ENCODE assay signal across 17 cellular contexts in genomic region chr13:97296740-97297139, GRCh38.
DNase-seq lines count a peak whose midpoint lies in the region; ATAC-seq, FAIRE-seq and TF ChIP-seq lines count a peak whose summit lies in the region.
"Had no signal": no experiment of that assay in that cellular context is flagged by ENCODE, and none has a peak within 500 bp of the region (broad histone marks: within the 10 kb centered on the region; RNA-seq: fewer than 3 reads in every experiment).

No MANE protein-coding gene starts in this region.

- H3K27me3 ChIP-seq in PC-3 (ENCODE audit: low read length) (no peaks in the 10 kb centered on the region), endothelial cell of umbilical vein (ENCODE audit: control insufficient read depth in 2 of 2, insufficient read depth in 2 of 2, low read length in 2 of 2) (no peaks in the 10 kb centered on the region), right lobe of liver (no peaks in the 10 kb centered on the region), small intestine (ENCODE audit: control insufficient read depth in 2 of 2, insufficient read depth in 2 of 2, low read length in 2 of 2) (no peaks in the 10 kb centered on the region)
- H3K27me3 ChIP-seq: BE2C, MG63 had no signal

- peak overlapping the region; percentile 96 for H3K27ac ChIP-seq in PC-3 (ENCODE audit: low read length)
- peak overlapping the region; percentile 98 for H3K27ac ChIP-seq in endothelial cell of umbilical vein (ENCODE audit: insufficient read depth, low read depth, low read length)
- peak overlapping the region in 1 of 3 donors; percentile 43 for H3K27ac ChIP-seq in right lobe of liver
- H3K27ac ChIP-seq in small intestine (ENCODE audit: low read depth in 1 of 2, low read length in 1 of 2): no peak overlapping the region
- H3K27ac ChIP-seq: KMS-11 had no signal

- H3K79me2 ChIP-seq in PC-3 (ENCODE audit: low read length) (peaks cover 6% of the 10 kb centered on the region; the same call in 1 of the 2 replicates), endothelial cell of umbilical vein (ENCODE audit: control insufficient read depth, insufficient read depth, low read length) (peaks cover 53% of the 10 kb centered on the region)

- ATAC-seq in PC-3: no peak
- ATAC-seq in right lobe of liver: peak; percentile 56 to 78 (median 66)
- ATAC-seq in HG03520 (IDR thresholded peaks at IDR 0.05; ENCODE audit: unreplicated experiment): no peak

- no peak for TF ChIP-seq CTCF in PC-3 (conservative IDR thresholded peaks at IDR 0.05; ENCODE audit: low read depth, low read length)
- no peak for TF ChIP-seq CTCF in endothelial cell of umbilical vein (IDR thresholded peaks at IDR 0.05; ENCODE audit: extremely low read depth in 1 of 2, insufficient read depth in 1 of 2, low read depth in 1 of 2, low read length in 2 of 2)
- no peak for TF ChIP-seq CTCF in right lobe of liver (IDR thresholded peaks at IDR 0.05)

- no TSS peak for BruUV-seq in PC-3 (replicated peaks; lab: Mats Ljungman, UMichigan)
- BruUV-seq in endothelial cell of umbilical vein (replicated peaks; lab: Mats Ljungman, UMichigan): no TSS peak

- CTCF ChIA-PET in PC-3 (lab: Charles Lee): no interaction called here
- CTCF ChIA-PET in endothelial cell of umbilical vein (lab: Charles Lee): interaction anchor here (1.1 to 1.9 kb wide), 9 partner anchors 15 to 84 kb away, joined by 3 to 8 read pairs (median 5); partner anchors contain the start of gene MBNL2

- H3F3A ChIP-seq in PC-3 (ENCODE audit: low read length, unreplicated experiment): peaks cover 14% of the 10 kb centered on the region

- no peak for FAIRE-seq in endothelial cell of umbilical vein (lab: Jason Lieb, UNC)
- no peak for FAIRE-seq in small intestine (lab: Jason Lieb, UNC)
- FAIRE-seq: GM18507 had no signal

- H3K9me2 ChIP-seq in PC-3 (replicated peaks; ENCODE audit: low read length): no peaks in the 10 kb centered on the region

- H3K4me2 ChIP-seq in PC-3 (ENCODE audit: low read length) (peak overlapping the region; percentile 66), endothelial cell of umbilical vein (ENCODE audit: insufficient read depth, low read length) (peak overlapping the region; percentile 89)
- H3K4me2 ChIP-seq: KMS-11 had no signal

- H4K20me1 ChIP-seq in PC-3 (ENCODE audit: low read length) (no peaks in the 10 kb centered on the region), endothelial cell of umbilical vein (replicated peaks; ENCODE audit: control insufficient read depth, extremely low read depth, insufficient read depth, low read length) (no peaks in the 10 kb centered on the region)

- POLR2A ChIA-PET in PC-3 (lab: Charles Lee; ENCODE audit: unreplicated experiment) (interaction anchor here (0.9 kb wide), 1 partner anchor 75 kb away, joined by 4 read pairs; the partner anchor contains the start of gene MBNL2), endothelial cell of umbilical vein (lab: Charles Lee) (interaction anchor here (1.6 kb wide), 1 partner anchor 11 kb away, joined by 3 read pairs; no protein-coding TSS in a partner anchor)

- dilution Hi-C loops in endothelial cell of umbilical vein (cut with MboI; ENCODE audit: extremely low pct_ligation_motif_present, low sequenced_read_pairs): no loop called here

- H3K9me1 ChIP-seq in endothelial cell of umbilical vein (replicated peaks; ENCODE audit: control insufficient read depth, extremely low read depth, insufficient read depth, low read length): no peaks in the 10 kb centered on the region

- H3K4me1 ChIP-seq in PC-3 (ENCODE audit: insufficient read depth, low read length): peaks cover 28% of the 10 kb centered on the region
- H3K4me1 ChIP-seq in endothelial cell of umbilical vein (ENCODE audit: control insufficient read depth, extremely low read depth, insufficient read depth, low read length): peaks cover 43% of the 10 kb centered on the region
- peaks cover 0 to 39% (median 13%) of the 10 kb centered on the region in 4 donors for H3K4me1 ChIP-seq in right lobe of liver
- peaks cover 2 to 7% of the 10 kb centered on the region in 2 donors for H3K4me1 ChIP-seq in small intestine (ENCODE audit: control insufficient read depth in 2 of 2, insufficient read depth in 1 of 2, low read depth in 1 of 2, low read length in 1 of 2)

- H2AFZ ChIP-seq in PC-3 (ENCODE audit: low read length) (no peak overlapping the region), endothelial cell of umbilical vein (ENCODE audit: low read depth, low read length) (no peak overlapping the region)

- TF ChIP-seq POLR2A in endothelial cell of umbilical vein (IDR thresholded peaks at IDR 0.05; ENCODE audit: low read depth, low read length) (no peak), right lobe of liver (IDR thresholded peaks at IDR 0.05) (no peak)

- H3K9me3 ChIP-seq in PC-3 (ENCODE audit: low read length) (no peaks in the 10 kb centered on the region), endothelial cell of umbilical vein (replicated peaks; ENCODE audit: control insufficient read depth, insufficient read depth, low read length) (no peaks in the 10 kb centered on the region), right lobe of liver (no peaks in the 10 kb centered on the region), small intestine (ENCODE audit: control insufficient read depth, low read depth) (no peaks in the 10 kb centered on the region)
- H3K9me3 ChIP-seq: BE2C, MG63 had no signal

- no peak for DNase-seq in PC-3
- DNase-seq in endothelial cell of umbilical vein (ENCODE audit: low read depth, low spot score): no peak
- no peak for DNase-seq in right lobe of liver
- DNase-seq in small intestine: peak; percentile 67
- DNase-seq in nucleus accumbens (lab: John Stamatoyannopoulos, UW): no peak
- no peak for DNase-seq in DMS79 treated with DMSO at 0.1 percent for 48 hours (lab: John Stamatoyannopoulos, UW)
- DNase-seq: BE2C, HCEC 1CT, MG63, NCI-H1092 treated with DMSO at 0.1 percent for 48 hours, NCI-H187, NCI-H446 treated with DMSO at 0.1 percent for 48 hours, NCI-H748 treated with DMSO at 0.1 percent for 48 hours, Right ventricle myocardium superior had no signal

- intact Hi-C loops in PC-3 (cut with micrococcal nuclease) (loop anchor here (5.0 kb wide), 1 partner anchor 46 kb away; no protein-coding TSS in a partner anchor), endothelial cell of umbilical vein (cut with micrococcal nuclease) (loop anchor here (1.0 kb wide), 2 partner anchors 12 to 48 kb away; no protein-coding TSS in a partner anchor), right lobe of liver (cut with DNase I) (no loop called here)

- no peaks in the 10 kb centered on the region for H3K36me3 ChIP-seq in PC-3 (ENCODE audit: low read depth, low read length)
- H3K36me3 ChIP-seq in endothelial cell of umbilical vein (ENCODE audit: control insufficient read depth in 2 of 2, extremely low read depth in 1 of 2, insufficient read depth in 2 of 2, low read length in 2 of 2): peaks cover 3 to 5% of the 10 kb centered on the region in 2 experiments
- H3K36me3 ChIP-seq in right lobe of liver: no peaks in the 10 kb centered on the region
- no peaks in the 10 kb centered on the region for H3K36me3 ChIP-seq in small intestine (ENCODE audit: control insufficient read depth in 2 of 2, insufficient read depth in 2 of 2, low read length in 2 of 2)
- H3K36me3 ChIP-seq: BE2C had no signal

- no peak overlapping the region for H3K4me3 ChIP-seq in PC-3 (ENCODE audit: low read length)
- H3K4me3 ChIP-seq in endothelial cell of umbilical vein (replicated peaks in 1 of 3; ENCODE audit: insufficient read depth in 1 of 3, low read depth in 1 of 3, low read length in 3 of 3): no peak overlapping the region
- H3K4me3 ChIP-seq in right lobe of liver: no peak overlapping the region
- no peak overlapping the region for H3K4me3 ChIP-seq in small intestine (ENCODE audit: low read depth in 1 of 2, low read length in 2 of 2)
- H3K4me3 ChIP-seq: MG63 had no signal

- peak overlapping the region; percentile 77 for H3K9ac ChIP-seq in PC-3 (ENCODE audit: low read length)
- H3K9ac ChIP-seq in endothelial cell of umbilical vein (replicated peaks; ENCODE audit: extremely low read depth, insufficient read depth, low read length): peak overlapping the region; percentile 95
- H3K9ac ChIP-seq: KMS-11 had no signal

TF ChIP-seq in endothelial cell of umbilical vein, 7 proteins besides CTCF, POLR2A, EP300 and RAD21:
- TF ChIP-seq POLR2AphosphoS5 (IDR thresholded peaks at IDR 0.05; ENCODE audit: insufficient read depth, low read depth, low read length) (no peak), MAX (IDR thresholded peaks at IDR 0.05; ENCODE audit: insufficient read depth, insufficient read length) (no peak), JUN (IDR thresholded peaks at IDR 0.05; ENCODE audit: borderline replicate concordance, insufficient read depth, insufficient read length, low read depth) (no peak), FOS (IDR thresholded peaks at IDR 0.05; ENCODE audit: borderline replicate concordance, insufficient read depth, low read length) (no peak), GATA2 (IDR thresholded peaks at IDR 0.05; ENCODE audit: insufficient read depth, insufficient read length, low read depth, low read length) (no peak)

Comparison
In these comparisons a context has a peak if more than half of its experiments do, and no peak if none do; other contexts are left out.
1. ATAC-seq: peak in right lobe of liver (4 of 4); none in PC-3 (single experiment) and HG03520 (single experiment).
2. H3K27ac ChIP-seq: peak in PC-3 (single experiment) and endothelial cell of umbilical vein (single experiment); none in small intestine (0 of 2).
3. intact Hi-C loops: an anchor here in PC-3 (5.0 kb wide) and endothelial cell of umbilical vein (1.0 kb wide); none called in right lobe of liver.